In the genomic region with DNA sequence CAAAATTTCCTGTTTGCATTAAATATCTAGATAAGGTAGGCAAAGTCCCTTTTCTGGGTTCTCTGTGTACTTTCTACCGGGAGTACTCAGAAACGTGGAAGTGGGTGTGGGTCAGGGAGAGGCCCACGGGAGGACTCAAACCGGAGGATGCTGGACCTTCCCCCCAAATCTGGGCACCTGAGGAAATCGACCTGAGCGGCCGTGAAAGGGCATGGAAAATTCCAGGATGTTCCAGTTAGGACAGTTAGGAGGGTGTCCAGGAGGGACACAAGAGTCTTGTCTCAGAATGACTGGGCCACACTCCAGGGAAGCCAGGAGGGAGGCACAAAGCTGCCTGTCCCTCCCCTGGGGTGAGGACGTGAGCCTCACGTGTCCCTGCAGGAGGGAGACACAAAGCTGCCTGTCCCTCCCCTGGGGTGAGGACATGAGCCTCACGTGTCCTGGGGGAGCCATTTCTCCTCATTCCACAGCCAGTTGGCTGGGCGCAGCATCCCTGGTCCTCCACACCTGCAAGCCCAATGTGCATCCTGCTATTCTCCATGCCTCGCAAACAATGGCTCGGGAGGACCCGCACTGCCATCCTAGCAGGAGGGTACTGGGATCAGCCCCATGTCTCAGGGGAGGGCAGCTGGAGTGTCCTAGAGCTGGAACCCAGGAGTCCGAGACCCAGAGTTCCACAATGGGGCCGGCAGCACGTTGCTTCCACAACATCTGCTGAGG, we compare ENCODE assay signal across 18 cellular contexts.
A peak's percentile ranks its signal among the peaks of the same experiment; 100 is the strongest.
DNase-seq lines count a peak whose midpoint lies in the region; ATAC-seq and TF ChIP-seq lines count a peak whose summit lies in the region.
"Had no signal": no experiment of that assay in that cellular context is flagged by ENCODE, and none has a peak within 500 bp of the region (broad histone marks: within the 10 kb centered on the region; RNA-seq: fewer than 3 reads in every experiment).

No MANE protein-coding gene starts in this region.

- no peaks in the 10 kb centered on the region for H3K4me1 Mint-ChIP-seq in type B pancreatic cell (ENCODE audit: unreplicated experiment)
- no peaks in the 10 kb centered on the region for H3K4me1 Mint-ChIP-seq in activated T-cell treated with anti-CD3 and anti-CD28 coated beads, Interleukin-2, amount 50 U/mL, for 72 hours (ENCODE audit: low read depth)
- H3K4me1 Mint-ChIP-seq: B cell, CD14-positive monocyte had no signal

- peaks cover 5% of the 10 kb centered on the region for H3K27me3 Mint-ChIP-seq in type B pancreatic cell
- peaks cover 5% of the 10 kb centered on the region for H3K27me3 Mint-ChIP-seq in activated T-cell treated with anti-CD3 and anti-CD28 coated beads, Interleukin-2, amount 50 U/mL, for 72 hours (ENCODE audit: low read depth)

- no TSS peak for BruUV-seq in Panc1 (replicated peaks; lab: Mats Ljungman, UMichigan)

- peak; percentile 26; the same call in 1 of the 2 replicates for ATAC-seq in Panc1
- no peak for ATAC-seq in activated T-cell treated with anti-CD3 and anti-CD28 coated beads, Interleukin-2, amount 50 U/mL, for 72 hours (replicated peaks in 1 of 2)

- DNase-seq in activated CD8-positive, alpha-beta memory T cell treated with anti-CD3 and anti-CD28 coated beads, Interleukin-2, amount 50 U/mL, for 48 hours: peak; percentile 38
- DNase-seq in activated CD8-positive, alpha-beta memory T cell treated with anti-CD3 and anti-CD28 coated beads, Interleukin-2, amount 50 U/mL, for 4 hours: no peak
- DNase-seq in Panc1 (ENCODE audit: low read depth, low spot score): no peak
- DNase-seq in iPS-NIHi11 (ENCODE audit: low spot score): peak; percentile 3
- peak; percentile 58 for DNase-seq in type B pancreatic cell (ENCODE audit: extremely low spot score, unreplicated experiment)
- no peak for DNase-seq in activated T-cell treated with anti-CD3 and anti-CD28 coated beads, Interleukin-2, amount 50 U/mL, for 72 hours
- no peak for DNase-seq in putamen (ENCODE audit: low spot score)
- DNase-seq: GM23248, HCEC 1CT, KBM-7, NCI-H1092 treated with DMSO at 0.1 percent for 48 hours, NCI-H146, NCI-H2029 treated with DMSO at 0.1 percent for 48 hours, NCI-H226, NCI-H524 treated with DMSO at 0.1 percent for 48 hours had no signal

- peaks cover 7% of the 10 kb centered on the region for H3K9me3 Mint-ChIP-seq in type B pancreatic cell
- peaks cover 3 to 7% of the 10 kb centered on the region in 2 donors for H3K9me3 Mint-ChIP-seq in activated T-cell treated with anti-CD3 and anti-CD28 coated beads, Interleukin-2, amount 50 U/mL, for 72 hours

- in situ Hi-C loops in Panc1 (cut with HindIII; ENCODE audit: low pct_unique_long_range_greater_than_20kb, low sequenced_read_pairs): no loop called here

- H3K27ac ChIP-seq in Panc1 (ENCODE audit: low read length): no peak overlapping the region
- H3K27ac ChIP-seq: A549, GM23248 had no signal

- peaks cover 4% of the 10 kb centered on the region for H3K27me3 ChIP-seq in Panc1 (ENCODE audit: control insufficient read depth, insufficient read depth, low read length)

- no peak for TF ChIP-seq CTCF in Panc1 (IDR thresholded peaks at IDR 0.05)
- no peak for TF ChIP-seq CTCF in type B pancreatic cell (conservative IDR thresholded peaks at IDR 0.05)

- H3K27ac Mint-ChIP-seq in type B pancreatic cell: no peak overlapping the region
- H3K27ac Mint-ChIP-seq in activated T-cell treated with anti-CD3 and anti-CD28 coated beads, Interleukin-2, amount 50 U/mL, for 72 hours: no peak overlapping the region
- H3K27ac Mint-ChIP-seq: B cell, CD14-positive monocyte had no signal

- H3K36me3 ChIP-seq in Panc1 (ENCODE audit: control insufficient read depth, insufficient read depth, low read length): no peaks in the 10 kb centered on the region

- H3K4me3 Mint-ChIP-seq in type B pancreatic cell: no peak overlapping the region
- no peak overlapping the region for H3K4me3 Mint-ChIP-seq in activated T-cell treated with anti-CD3 and anti-CD28 coated beads, Interleukin-2, amount 50 U/mL, for 72 hours
- H3K4me3 Mint-ChIP-seq: B cell had no signal

- peaks cover 6% of the 10 kb centered on the region; the same call in 1 of the 2 replicates for H3K9me3 ChIP-seq in Panc1 (ENCODE audit: control insufficient read depth, insufficient read depth, low read depth, low read length)

- no peak overlapping the region for H3K4me3 ChIP-seq in Panc1 (ENCODE audit: low read depth in 2 of 2, low read length in 2 of 2)
- H3K4me3 ChIP-seq: A549, GM23248 had no signal

- POLR2A ChIA-PET in Panc1 (lab: Charles Lee): no interaction called here

- no peaks in the 10 kb centered on the region for H3K4me1 ChIP-seq in Panc1 (ENCODE audit: control insufficient read depth, insufficient read depth, low read length)
- H3K4me1 ChIP-seq: A549 had no signal

- no peaks in the 10 kb centered on the region for H3K36me3 Mint-ChIP-seq in type B pancreatic cell
- H3K36me3 Mint-ChIP-seq in activated T-cell treated with anti-CD3 and anti-CD28 coated beads, Interleukin-2, amount 50 U/mL, for 72 hours (ENCODE audit: insufficient read depth in 2 of 2): peaks cover 0 to 4% of the 10 kb centered on the region in 2 donors
- H3K36me3 Mint-ChIP-seq: CD14-positive monocyte had no signal

- intact Hi-C loops in Panc1 (cut with micrococcal nuclease; ENCODE audit: unreplicated experiment): no loop called here

- CTCF ChIA-PET in Panc1 (lab: Charles Lee): no interaction called here

Comparison
In these comparisons a context has a peak if more than half of its experiments do, and no peak if none do; other contexts are left out.
1. DNase-seq: peak in activated CD8-positive, alpha-beta memory T cell treated with anti-CD3 and anti-CD28 coated beads, Interleukin-2, amount 50 U/mL, for 48 hours (single experiment), iPS-NIHi11 (single experiment) and type B pancreatic cell (single experiment); none in activated CD8-positive, alpha-beta memory T cell treated with anti-CD3 and anti-CD28 coated beads, Interleukin-2, amount 50 U/mL, for 4 hours (single experiment), Panc1 (single experiment), activated T-cell treated with anti-CD3 and anti-CD28 coated beads, Interleukin-2, amount 50 U/mL, for 72 hours (0 of 2) and putamen (single experiment).